ENCODE assay signal across 3 cellular contexts in genomic region chr16:1763521-1764511, GRCh38.
TF ChIP-seq lines count a peak whose summit lies in the region.

No MANE protein-coding gene starts in this region.

TF ChIP-seq in A549, 52 proteins besides CTCF, POLR2A, EP300 and RAD21:
- TF ChIP-seq MAX (IDR thresholded peaks at IDR 0.05), result 0 out of 2 replicates have a peak, but pooled peaks have one; percentile 33
- no peak for TF ChIP-seq BHLHE40 (IDR thresholded peaks at IDR 0.05; ENCODE audit: low read depth, low read length)
- peak; percentile 49 for TF ChIP-seq SMC3 (IDR thresholded peaks at IDR 0.05)

TF ChIP-seq in HCT116, 20 proteins besides CTCF, POLR2A, EP300 and RAD21:
- TF ChIP-seq ATF3 (IDR thresholded peaks at IDR 0.05), result no peak
- TF ChIP-seq SP1 (IDR thresholded peaks at IDR 0.05; ENCODE audit: low read depth), result no peak
- TF ChIP-seq SRF (IDR thresholded peaks at IDR 0.05; ENCODE audit: low read depth), result no peak
- TF ChIP-seq ELF1 (IDR thresholded peaks at IDR 0.05; ENCODE audit: borderline replicate concordance, low read depth), result no peak
- no peak for TF ChIP-seq FOSL1 (IDR thresholded peaks at IDR 0.05; ENCODE audit: low read depth)
- no peak for TF ChIP-seq ZFX (IDR thresholded peaks at IDR 0.05)
- no peak for TF ChIP-seq CBX3 (IDR thresholded peaks at IDR 0.05; ENCODE audit: low read depth)

TF ChIP-seq in GM12878, 131 proteins besides CTCF, POLR2A, EP300 and RAD21:
- TF ChIP-seq RELA (IDR thresholded peaks at IDR 0.05; ENCODE audit: borderline replicate concordance, partially characterized antibody) (no peak), CHD4 (IDR thresholded peaks at IDR 0.05) (no peak), ZBTB33 (IDR thresholded peaks at IDR 0.05) (peak; percentile 96), CBX3 (IDR thresholded peaks at IDR 0.05; ENCODE audit: borderline replicate concordance, low read depth) (no peak), STAT3 (IDR thresholded peaks at IDR 0.05; ENCODE audit: low read depth, low read length) (no peak), NKRF (conservative IDR thresholded peaks at IDR 0.05) (no peak)
